In genomic region chr16:56965939-56966515, GRCh38 we compare ENCODE assay signal across 10 cellular contexts. TPM values are rescaled to one million over a fixed set of nuclear protein-coding genes. Genes with fewer than 3 reads are reported as not detected.
DNase-seq lines count a peak whose midpoint lies in the region; ATAC-seq and TF ChIP-seq lines count a peak whose summit lies in the region.
"Had no signal": no experiment of that assay in that cellular context is flagged by ENCODE, and none has a peak within 500 bp of the region (broad histone marks: within the 10 kb centered on the region; RNA-seq: fewer than 3 reads in every experiment).

No MANE protein-coding gene starts in this region.

- no peak for ATAC-seq in HG03432 (IDR thresholded peaks at IDR 0.05; ENCODE audit: unreplicated experiment)

- no peak for TF ChIP-seq POLR2A in NB4 (IDR thresholded peaks at IDR 0.05; ENCODE audit: extremely low read depth, insufficient read length)

- H3K27me3 Mint-ChIP-seq in T-helper 2 cell treated with Interferon-gamma antibody and Interleukin-4, amounts not matched to agents 5 μg/mL and 100 μg/mL, for 36 hours (ENCODE audit: low read depth): no peaks in the 10 kb centered on the region
- H3K27me3 Mint-ChIP-seq in dendritic cell treated with granulocyte-macrophage colony-stimulating factor and Interleukin-4, amounts not matched to agents 40 ng/mL and 50 ng/mL, for 4 days: peaks cover 2% of the 10 kb centered on the region

- H2BK120ac ChIP-seq in trophoblast cell (ENCODE audit: insufficient read depth, low read length, poor library complexity): no peak overlapping the region

- H3K18ac ChIP-seq in trophoblast cell (ENCODE audit: low read length): no peak overlapping the region

- H2BK12ac ChIP-seq in trophoblast cell (ENCODE audit: low read length): no peak overlapping the region

- no peak overlapping the region for H4K8ac ChIP-seq in trophoblast cell (ENCODE audit: low read depth, low read length)

- WGBS in trophoblast cell (ENCODE audit: extremely low coverage, insufficient coverage, insufficient read length): no CpG with 5 or more reads among the region's 5 CpGs

- H3K9me3 ChIP-seq in trophoblast cell (ENCODE audit: insufficient read depth, low read depth, low read length): peaks cover 4% of the 10 kb centered on the region

- no peak overlapping the region for H3K4me2 ChIP-seq in trophoblast cell (ENCODE audit: low read length)

- H3K4ac ChIP-seq in trophoblast cell (ENCODE audit: low read depth, low read length): no peak overlapping the region

- peak overlapping the region; percentile 64 for H3K27ac Mint-ChIP-seq in T-helper 2 cell treated with Interferon-gamma antibody and Interleukin-4, amounts not matched to agents 5 μg/mL and 100 μg/mL, for 36 hours
- H3K27ac Mint-ChIP-seq in dendritic cell treated with granulocyte-macrophage colony-stimulating factor and Interleukin-4, amounts not matched to agents 40 ng/mL and 50 ng/mL, for 4 days: peak overlapping the region; percentile 76

- H4K91ac ChIP-seq in trophoblast cell (ENCODE audit: low read depth, low read length): no peak overlapping the region

- no peaks in the 10 kb centered on the region for H3K36me3 ChIP-seq in rectal smooth muscle tissue (ENCODE audit: control insufficient read depth, insufficient read depth, low read length)
- H3K36me3 ChIP-seq in trophoblast cell (ENCODE audit: control insufficient read depth in 1 of 2, insufficient read depth in 2 of 2, low read length in 2 of 2): no peaks in the 10 kb centered on the region

- no peak for TF ChIP-seq CTCF in NB4 (IDR thresholded peaks at IDR 0.05; ENCODE audit: low read depth, low read length)

- H3K23ac ChIP-seq in trophoblast cell (ENCODE audit: low read length): no peak overlapping the region

- no peaks in the 10 kb centered on the region for H3K9me3 Mint-ChIP-seq in T-helper 2 cell treated with Interferon-gamma antibody and Interleukin-4, amounts not matched to agents 5 μg/mL and 100 μg/mL, for 36 hours
- no peaks in the 10 kb centered on the region for H3K9me3 Mint-ChIP-seq in dendritic cell treated with granulocyte-macrophage colony-stimulating factor and Interleukin-4, amounts not matched to agents 40 ng/mL and 50 ng/mL, for 4 days

- no peak overlapping the region for H3K4me3 Mint-ChIP-seq in T-helper 2 cell treated with Interferon-gamma antibody and Interleukin-4, amounts not matched to agents 5 μg/mL and 100 μg/mL, for 36 hours
- H3K4me3 Mint-ChIP-seq in dendritic cell treated with granulocyte-macrophage colony-stimulating factor and Interleukin-4, amounts not matched to agents 40 ng/mL and 50 ng/mL, for 4 days: no peak overlapping the region

- H3K27ac ChIP-seq in rectal smooth muscle tissue (ENCODE audit: low read depth, low read length): peak overlapping the region; percentile 45
- H3K27ac ChIP-seq in trophoblast cell (ENCODE audit: low read depth, low read length): no peak overlapping the region

- peaks cover 16% of the 10 kb centered on the region for H3K4me1 Mint-ChIP-seq in T-helper 2 cell treated with Interferon-gamma antibody and Interleukin-4, amounts not matched to agents 5 μg/mL and 100 μg/mL, for 36 hours (ENCODE audit: low read depth)
- H3K4me1 Mint-ChIP-seq in dendritic cell treated with granulocyte-macrophage colony-stimulating factor and Interleukin-4, amounts not matched to agents 40 ng/mL and 50 ng/mL, for 4 days (ENCODE audit: low read depth): peaks cover 57% of the 10 kb centered on the region

- H3K4me1 ChIP-seq in rectal smooth muscle tissue (ENCODE audit: control insufficient read depth, insufficient read depth, low read length) (no peaks in the 10 kb centered on the region), trophoblast cell (ENCODE audit: control insufficient read depth in 1 of 2, insufficient read depth in 2 of 2, low read length in 2 of 2) (no peaks in the 10 kb centered on the region)

- H3K79me1 ChIP-seq in trophoblast cell (ENCODE audit: low read length): no peaks in the 10 kb centered on the region

- no peak overlapping the region for H2AFZ ChIP-seq in trophoblast cell (ENCODE audit: insufficient read depth, low read length, poor library complexity)

- no peak overlapping the region for H3K14ac ChIP-seq in trophoblast cell (ENCODE audit: low read length)

- H3K79me2 ChIP-seq in trophoblast cell (ENCODE audit: control insufficient read depth, insufficient read depth, low read length, poor library complexity): no peaks in the 10 kb centered on the region

- H3K27me3 ChIP-seq in rectal smooth muscle tissue (ENCODE audit: control insufficient read depth, insufficient read depth, low read length) (no peaks in the 10 kb centered on the region), trophoblast cell (ENCODE audit: insufficient read depth, low read length) (no peaks in the 10 kb centered on the region)

- no peaks in the 10 kb centered on the region for H3K36me3 Mint-ChIP-seq in T-helper 2 cell treated with Interferon-gamma antibody and Interleukin-4, amounts not matched to agents 5 μg/mL and 100 μg/mL, for 36 hours (ENCODE audit: low read depth)
- H3K36me3 Mint-ChIP-seq in dendritic cell treated with granulocyte-macrophage colony-stimulating factor and Interleukin-4, amounts not matched to agents 40 ng/mL and 50 ng/mL, for 4 days (ENCODE audit: low read depth): no peaks in the 10 kb centered on the region

- H3K9ac ChIP-seq in rectal smooth muscle tissue (ENCODE audit: low read length) (no peak overlapping the region), trophoblast cell (ENCODE audit: low read length) (no peak overlapping the region)

- H2BK5ac ChIP-seq in trophoblast cell (ENCODE audit: low read depth, low read length, poor library complexity): no peak overlapping the region

- no peak overlapping the region for H2AK5ac ChIP-seq in trophoblast cell (ENCODE audit: low read length)

- DNase-seq in T-helper 2 cell treated with Interferon-gamma antibody and Interleukin-4, amounts not matched to agents 5 μg/mL and 100 μg/mL, for 36 hours (ENCODE audit: low spot score): no peak
- DNase-seq in T-helper 2 cell (no peak), NB4 (ENCODE audit: low read depth) (peak; percentile 84), trophoblast cell (no peak), DMS53 treated with DMSO at 0.1 percent for 48 hours (lab: John Stamatoyannopoulos, UW; ENCODE audit: unreplicated experiment) (no peak)
- DNase-seq: NCI-H2107; stimulated activated CD4-positive, alpha-beta T cell treated with anti-CD3 and anti-CD28 coated beads, Interleukin-2, amount 100 ng/mL, for 24 hours had no signal

- H3K4me3 ChIP-seq in NB4 (ENCODE audit: low read depth, low read length) (no peak overlapping the region), rectal smooth muscle tissue (ENCODE audit: low read length) (no peak overlapping the region), trophoblast cell (ENCODE audit: low read depth, low read length) (no peak overlapping the region)

- no peak overlapping the region for H4K12ac ChIP-seq in trophoblast cell (ENCODE audit: low read depth, low read length)

- intact Hi-C loops in dendritic cell treated with granulocyte-macrophage colony-stimulating factor and Interleukin-4, amounts not matched to agents 40 ng/mL and 50 ng/mL, for 4 days (cut with micrococcal nuclease): loop anchor here (10.0 kb wide), 1 partner anchor 199 kb away; no protein-coding TSS in a partner anchor

RNA-seq across cellular contexts. Expression of gene CETP, which starts 4.3 kb away (rescaled TPM):
- polyA plus RNA-seq in trophoblast cell (2013): 0.07 and 0.12 TPM in 2 replicates

RNA-seq across cellular contexts. Expression of gene NLRC5, which starts 23.3 kb away (rescaled TPM):
- polyA plus RNA-seq in trophoblast cell (2013): 0.08 and 0.11 TPM in 2 replicates

RNA-seq across cellular contexts. Expression of gene HERPUD1, which starts 34.1 kb away (rescaled TPM):
- polyA plus RNA-seq in trophoblast cell (2013): 252 and 267 TPM in 2 replicates
